8 cellular contexts compared by ENCODE assay signal in the genomic region with DNA sequence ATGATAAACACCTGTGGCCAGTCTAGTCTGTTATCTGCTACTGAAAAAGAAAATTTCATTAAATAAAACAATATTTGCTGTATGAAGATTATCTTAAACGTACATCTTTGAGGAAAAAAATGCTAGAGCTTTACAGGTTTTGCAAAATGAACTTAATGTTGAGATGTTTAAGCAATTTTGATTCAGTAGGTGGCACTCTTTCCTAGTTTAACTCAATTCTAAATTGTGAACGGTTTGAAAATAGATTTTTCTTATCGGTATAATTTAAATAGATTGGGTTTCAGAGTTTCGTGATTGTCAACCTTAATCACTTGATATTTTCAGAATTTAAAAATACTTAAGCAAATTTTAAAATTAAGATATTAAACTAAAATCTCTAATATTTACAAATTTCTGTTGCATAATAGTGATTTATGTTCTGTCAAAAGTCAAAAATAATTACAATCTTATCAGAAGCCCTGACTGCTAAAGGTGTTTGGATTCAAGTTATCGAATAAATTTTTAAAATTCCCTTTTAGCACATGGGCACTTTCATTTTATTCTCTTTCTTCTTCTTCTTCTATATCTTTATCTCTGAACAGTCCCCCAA. TPM values are rescaled to one million over a fixed set of nuclear protein-coding genes. Genes with fewer than 3 reads are reported as not detected.
A peak's percentile ranks its signal among the peaks of the same experiment; 100 is the strongest.
DNase-seq lines count a peak whose midpoint lies in the region; ATAC-seq, FAIRE-seq and TF ChIP-seq lines count a peak whose summit lies in the region.

No MANE protein-coding gene starts in this region.

- H3K4me3 ChIP-seq in heart right ventricle (no peak overlapping the region), GM12878 (peak overlapping the region; percentile 37), HepG2 (replicated peaks in 1 of 3; ENCODE audit: insufficient read depth in 1 of 3, low read depth in 2 of 3, low read length in 3 of 3) (no peak overlapping the region)

- TF ChIP-seq EP300 in GM12878 (IDR thresholded peaks at IDR 0.05; ENCODE audit: borderline replicate concordance in 1 of 2, control insufficient read depth in 1 of 2, low read depth in 2 of 2, low read length in 2 of 2) (no peak), HepG2 (IDR thresholded peaks at IDR 0.05; ENCODE audit: low read depth in 2 of 2, low read length in 2 of 2) (no peak), HepG2 (CRISPR knock-in tag; IDR thresholded peaks at IDR 0.05; ENCODE audit: borderline replicate concordance) (no peak)

- no peak for DNase-seq in heart right ventricle
- no peak for DNase-seq in cardiac septum (ENCODE audit: low spot score)
- peak; percentile 13 for DNase-seq in NCI-H446 treated with DMSO at 0.1 percent for 48 hours (lab: John Stamatoyannopoulos, UW)
- DNase-seq in GM12878 (ENCODE audit: low read depth, low spot score), result no peak
- DNase-seq in HepG2 (ENCODE audit: low spot score), result peak; percentile 23
- DNase-seq in OCI-M2 (lab: John Stamatoyannopoulos, UW; ENCODE audit: unreplicated experiment), result no peak
- no peak for DNase-seq in ecto neural progenitor cell (ENCODE audit: low spot score)

- H3K36me3 ChIP-seq in heart right ventricle (no peaks in the 10 kb centered on the region), GM12878 (ENCODE audit: control insufficient read depth in 2 of 2, insufficient read depth in 2 of 2, low read length in 1 of 2) (no peaks in the 10 kb centered on the region), HepG2 (replicated peaks in 1 of 2; ENCODE audit: control insufficient read depth in 1 of 2, insufficient read depth in 2 of 2, low read length in 2 of 2) (no peaks in the 10 kb centered on the region)

- intact Hi-C loops in heart right ventricle (cut with DNase I), result loop anchor here in 9 of 10 donors (1.0 to 10.0 kb wide), 9 partner anchors 124 to 521 kb away; a partner anchor contains a TSS
- intact Hi-C loops in cardiac septum (cut with DNase I), result loop anchor here (5.0 to 10.0 kb wide), 2 partner anchors 512 to 544 kb away; no protein-coding TSS in a partner anchor
- intact Hi-C loops in GM12878 (cut with micrococcal nuclease; ENCODE audit: unreplicated experiment), result loop anchor here (2.0 to 10.0 kb wide), 3 partner anchors 264 to 512 kb away; no protein-coding TSS in a partner anchor
- intact Hi-C loops in HepG2 (cut with micrococcal nuclease; ENCODE audit: unreplicated experiment), result loop anchor here (1.0 to 10.0 kb wide), 4 partner anchors 94 to 520 kb away; a partner anchor contains a TSS

- H4K20me1 ChIP-seq in GM12878 (ENCODE audit: control insufficient read depth, insufficient read depth) (no peaks in the 10 kb centered on the region), HepG2 (ENCODE audit: insufficient read depth, low read length) (no peaks in the 10 kb centered on the region)

- H3K4me2 ChIP-seq in GM12878 (ENCODE audit: control insufficient read depth, insufficient read depth) (peak overlapping the region; percentile 96), HepG2 (ENCODE audit: low read depth, low read length) (no peak overlapping the region; the same call in 1 of the 2 replicates)

- H3K9ac ChIP-seq in GM12878 (ENCODE audit: control insufficient read depth, insufficient read depth, low read length) (peak overlapping the region; percentile 17; the same call in 1 of the 2 replicates), HepG2 (ENCODE audit: insufficient read depth, low read depth, low read length) (no peak overlapping the region)

- BruUV-seq in GM12878 (replicated peaks; lab: Mats Ljungman, UMichigan), result no TSS peak
- BruUV-seq in HepG2 (replicated peaks; lab: Mats Ljungman, UMichigan), result no TSS peak

- no peak overlapping the region for H3K27ac ChIP-seq in heart right ventricle
- peak overlapping the region; percentile 83; the same call in 1 of the 2 replicates for H3K27ac ChIP-seq in GM12878 (ENCODE audit: control insufficient read depth, insufficient read depth)
- H3K27ac ChIP-seq in HepG2 (ENCODE audit: extremely low read length, insufficient read depth, low read length), result no peak overlapping the region

- SMC1A ChIA-PET in GM12878 (lab: Charles Lee; ENCODE audit: uncharacterized antibody, unreplicated experiment), result interaction anchor here (0.8 to 2.9 kb wide), 30 partner anchors 8 to 552 kb away, joined by 3 to 23 read pairs (median 4); no protein-coding TSS in a partner anchor

- TF ChIP-seq CTCF in heart right ventricle (IDR thresholded peaks at IDR 0.05) (peak; percentile 28 to 73 (median 65)), GM12878 (IDR thresholded peaks at IDR 0.05 in 2 of 3, conservative IDR thresholded peaks at IDR 0.05 in 1 of 3; ENCODE audit: control insufficient read depth in 2 of 3, extremely low read depth in 1 of 3, insufficient read depth in 1 of 3, low read depth in 3 of 3, low read length in 3 of 3) (peak; percentile 19 to 60 (median 43); a peak in 3 of 6 replicates), HepG2 (CRISPR knock-in tag; IDR thresholded peaks at IDR 0.05) (peak; percentile 53)

- peak; percentile 78 for FAIRE-seq in GM12878 (lab: Jason Lieb, UNC)
- peak; percentile 67 for FAIRE-seq in HepG2 (lab: Jason Lieb, UNC)

- in situ Hi-C loops in GM12878 (cut with MboI), result loop anchor here (5.0 kb wide), 1 partner anchor 512 kb away; no protein-coding TSS in a partner anchor
- in situ Hi-C loops in HepG2 (cut with HindIII; ENCODE audit: extremely low pct_ligation_motif_present, low pct_unique_long_range_greater_than_20kb), result loop anchor here (5.0 to 10.0 kb wide), 2 partner anchors 157 to 514 kb away; no protein-coding TSS in a partner anchor

- TF ChIP-seq RAD21 in GM12878 (IDR thresholded peaks at IDR 0.05; ENCODE audit: insufficient read depth, low read depth, low read length), result peak; percentile 67
- TF ChIP-seq RAD21 in HepG2 (CRISPR knock-in tag; IDR thresholded peaks at IDR 0.05), result no peak

- CTCF ChIA-PET in GM12878 (lab: Yijun Ruan, JAX) (interaction anchor here (0.6 to 2.9 kb wide), 38 partner anchors 8 to 751 kb away, joined by 3 to 24 read pairs (median 4); no protein-coding TSS in a partner anchor), HepG2 (lab: Yijun Ruan, JAX; ENCODE audit: low intra/inter-chr PET ratio, low total read pairs) (interaction anchor here (1.6 to 1.7 kb wide), 2 partner anchors 157 to 512 kb away, joined by 12 to 16 read pairs; no protein-coding TSS in a partner anchor)

- TF ChIP-seq POLR2A in GM12878 (IDR thresholded peaks at IDR 0.05; ENCODE audit: low read depth, low read length) (no peak), HepG2 (IDR thresholded peaks at IDR 0.05; ENCODE audit: insufficient read depth in 1 of 2, low read depth in 2 of 2, low read length in 2 of 2) (no peak)

- no peaks in the 10 kb centered on the region for H3K79me2 ChIP-seq in GM12878 (ENCODE audit: control insufficient read depth, insufficient read depth, low read length)
- no peaks in the 10 kb centered on the region for H3K79me2 ChIP-seq in HepG2 (ENCODE audit: insufficient read depth, low read length)

- RAD21 ChIA-PET in GM12878 (lab: Charles Lee; ENCODE audit: unreplicated experiment), result interaction anchor here (0.7 to 2.9 kb wide), 36 partner anchors 9 to 553 kb away, joined by 3 to 37 read pairs (median 4); a partner anchor contains a TSS

- ATAC-seq in heart right ventricle (no peak), GM12878 (peak; percentile 39), HepG2 (no peak), HG02973 (IDR thresholded peaks at IDR 0.05; ENCODE audit: unreplicated experiment) (no peak)

- WGBS in heart right ventricle, 2 donors, result 5 to 8% methylated on average over 5 of the region's 5 CpGs
- WGBS in GM12878 (ENCODE audit: insufficient coverage, insufficient replicate concordance, low lambda C conversion rate, missing lambda C conversion rate), result under 1% methylated on average over 5 of the region's 5 CpGs
- 0% methylated on average over 5 of the region's 5 CpGs for WGBS in HepG2 (ENCODE audit: low lambda C conversion rate)

- H3K9me3 ChIP-seq in heart right ventricle (no peaks in the 10 kb centered on the region), GM12878 (replicated peaks; ENCODE audit: control insufficient read depth, insufficient read depth, low read length) (no peaks in the 10 kb centered on the region), HepG2 (ENCODE audit: low read length) (no peaks in the 10 kb centered on the region)

- H2AFZ ChIP-seq in GM12878 (ENCODE audit: control insufficient read depth, low read depth, low read length), result no peak overlapping the region
- H2AFZ ChIP-seq in HepG2 (ENCODE audit: low read length), result no peak overlapping the region

- POLR2A ChIA-PET in GM12878 (lab: Charles Lee), result interaction anchor here (1.2 kb wide), 1 partner anchor 517 kb away, joined by 5 read pairs; no protein-coding TSS in a partner anchor
- POLR2A ChIA-PET in HepG2 (lab: Yijun Ruan, JAX), result no interaction called here

- H3K4me1 ChIP-seq in heart right ventricle (peaks cover 0 to 43% (median 5%) of the 10 kb centered on the region in 9 donors), GM12878 (ENCODE audit: control insufficient read depth, insufficient read depth, low read length) (peaks cover 34% of the 10 kb centered on the region), HepG2 (ENCODE audit: insufficient read depth, low read length) (peaks cover 13% of the 10 kb centered on the region)

- H3K27me3 ChIP-seq in heart right ventricle (no peaks in the 10 kb centered on the region), GM12878 (replicated peaks in 1 of 2; ENCODE audit: control insufficient read depth in 2 of 2, insufficient read depth in 2 of 2, low read length in 1 of 2) (no peaks in the 10 kb centered on the region), HepG2 (ENCODE audit: control insufficient read depth in 1 of 2, insufficient read depth in 2 of 2, low read length in 2 of 2) (no peaks in the 10 kb centered on the region)

RNA-seq across cellular contexts. Expression of a gene that starts 7.0 kb away (rescaled TPM):
- total RNA-seq in heart right ventricle (10 to 100 TPM; 21.2 to 28.7 (median 24.4) TPM), cardiac septum (25.9 TPM), GM12878 (2014; rRNA removed) (13.1 and 13.8 TPM in 2 replicates), GM12878 (2014; rRNA removed; fragmentation: Illumina TruSeq; extraction: Trizol) (15.1 and 16.8 TPM in 2 replicates), GM12878 (2021) (22.3 and 25.0 TPM in 2 replicates), HepG2 (2016; rRNA removed; fragmentation: Illumina TruSeq; extraction: Trizol) (12.1 and 16.0 TPM in 2 replicates)
- polyA plus RNA-seq in heart right ventricle (1 to 10 TPM; 6.0 to 7.9 TPM), GM12878 (2011; rRNA removed) (30.4 and 34.7 TPM in 2 replicates), GM12878 (2014; fragmentation: Illumina TruSeq; extraction: Trizol) (17.8 and 18.1 TPM in 2 replicates), GM12878 (2014; fragmentation: Nextera tagmentation; extraction: Ambion mirVana) (1 to 10 TPM; 8.6 TPM), GM12878 (2014; rRNA removed) (13.8 and 15.2 TPM in 2 replicates), GM12878 (2016; fragmentation: Nextera tagmentation; extraction: Ambion mirVana) (10 to 100 TPM; 16.3 to 22.0 TPM), HepG2 (2011; rRNA removed) (19.4 and 23.1 TPM in 2 replicates)
- total RNA-seq in GM12878 (2013; cell fraction: nucleolus; rRNA removed), result 74.1 and 75.7 TPM in 2 replicates
- 6.1 TPM for polyA plus RNA-seq in GM12878 (2011; ENCODE audit: low read depth)
- polyA plus RNA-seq in GM12878 (2011; cell fraction: cytosol; rRNA removed), result 17.3 and 24.5 TPM in 2 replicates
- 28.3 and 34.8 TPM in 2 replicates for polyA plus RNA-seq in GM12878 (2011; cell fraction: nucleus; rRNA removed)
- 8.0 and 15.5 TPM in 2 replicates for polyA plus RNA-seq in GM12878 (2012)
- polyA minus RNA-seq in GM12878 (2011; rRNA and poly(A)+ RNA removed), result 90.9 and 109 TPM in 2 replicates
- polyA minus RNA-seq in GM12878 (2011; cell fraction: cytosol; rRNA and poly(A)+ RNA removed), result 15.5 and 24.2 TPM in 2 replicates
- polyA minus RNA-seq in GM12878 (2011; cell fraction: nucleus; rRNA and poly(A)+ RNA removed), result 48.0 and 72.3 TPM in 2 replicates
- total RNA-seq in HepG2 (2016; cell fraction: cytosol; rRNA removed; fragmentation: Illumina TruSeq; extraction: Trizol; ENCODE audit: low read depth), result 10.6 and 15.3 TPM in 2 replicates
- total RNA-seq in HepG2 (2016; cell fraction: insoluble cytoplasmic fraction; rRNA removed; fragmentation: Illumina TruSeq; extraction: Trizol), result 8.8 and 9.5 TPM in 2 replicates
- total RNA-seq in HepG2 (2016; cell fraction: membrane; rRNA removed; fragmentation: Illumina TruSeq; extraction: Trizol), result 14.8 and 16.8 TPM in 2 replicates
- total RNA-seq in HepG2 (2016; cell fraction: nucleus; rRNA removed; fragmentation: Illumina TruSeq; extraction: Trizol), result 14.1 and 18.6 TPM in 2 replicates
- polyA plus RNA-seq in HepG2 (2011; cell fraction: cytosol; rRNA removed), result 8.5 and 10.4 TPM in 2 replicates
- polyA plus RNA-seq in HepG2 (2011; cell fraction: nucleus; rRNA removed), result 12.0 and 16.4 TPM in 2 replicates
- polyA plus RNA-seq in HepG2 (2012), result 11.2 and 12.4 TPM in 2 replicates
- polyA plus RNA-seq in HepG2 (2016; cell fraction: cytosol; fragmentation: Illumina TruSeq; extraction: Trizol; ENCODE audit: low read depth), result 0.74 and 1.5 TPM in 2 replicates
- polyA plus RNA-seq in HepG2 (2016; cell fraction: insoluble cytoplasmic fraction; fragmentation: Illumina TruSeq; extraction: Trizol; ENCODE audit: low read depth), result 11.5 and 12.0 TPM in 2 replicates
- 2.3 and 2.7 TPM in 2 replicates for polyA plus RNA-seq in HepG2 (2016; cell fraction: membrane; fragmentation: Illumina TruSeq; extraction: Trizol; ENCODE audit: low read depth)
- polyA plus RNA-seq in HepG2 (2016; cell fraction: nucleus; fragmentation: Illumina TruSeq; extraction: Trizol; ENCODE audit: insufficient read depth, low read depth), result 21.6 and 27.5 TPM in 2 replicates
- 64.6 and 132 TPM in 2 replicates for polyA minus RNA-seq in HepG2 (2011; rRNA and poly(A)+ RNA removed; ENCODE audit: low replicate concordance)
- 13.6 and 15.8 TPM in 2 replicates for polyA minus RNA-seq in HepG2 (2011; cell fraction: cytosol; rRNA and poly(A)+ RNA removed)
- polyA minus RNA-seq in HepG2 (2011; cell fraction: nucleus; rRNA and poly(A)+ RNA removed), result 49.4 and 60.7 TPM in 2 replicates

RNA-seq across cellular contexts. Expression of a gene that starts 47.0 kb away (rescaled TPM):
- total RNA-seq in heart right ventricle, result 10 to 100 TPM; 37.8 to 65.0 (median 44.4) TPM
- 10 to 100 TPM; 33.4 to 74.8 TPM for polyA plus RNA-seq in heart right ventricle
- 60.9 TPM for total RNA-seq in cardiac septum
- 293 and 302 TPM in 2 replicates for total RNA-seq in GM12878 (2013; cell fraction: nucleolus; rRNA removed)
- total RNA-seq in GM12878 (2014; rRNA removed), result 89.6 and 98.9 TPM in 2 replicates
- 142 and 152 TPM in 2 replicates for total RNA-seq in GM12878 (2014; rRNA removed; fragmentation: Illumina TruSeq; extraction: Trizol)
- 69.8 and 77.9 TPM in 2 replicates for total RNA-seq in GM12878 (2021)
- polyA plus RNA-seq in GM12878 (2011; ENCODE audit: low read depth), result 60.9 TPM
- 50.5 and 51.0 TPM in 2 replicates for polyA plus RNA-seq in GM12878 (2011; rRNA removed)
- polyA plus RNA-seq in GM12878 (2011; cell fraction: cytosol; rRNA removed), result 26.6 and 28.5 TPM in 2 replicates
- 79.5 and 134 TPM in 2 replicates for polyA plus RNA-seq in GM12878 (2011; cell fraction: nucleus; rRNA removed)
- polyA plus RNA-seq in GM12878 (2012), result 56.8 and 79.3 TPM in 2 replicates
- 129 and 152 TPM in 2 replicates for polyA plus RNA-seq in GM12878 (2014; fragmentation: Illumina TruSeq; extraction: Trizol)
- polyA plus RNA-seq in GM12878 (2014; fragmentation: Nextera tagmentation; extraction: Ambion mirVana), result 10 to 100 TPM; 81.0 to 92.2 TPM
- polyA plus RNA-seq in GM12878 (2014; rRNA removed), result 77.4 and 79.9 TPM in 2 replicates
- polyA plus RNA-seq in GM12878 (2016; fragmentation: Nextera tagmentation; extraction: Ambion mirVana), result 100 to 1,000 TPM; 111 TPM
- 30.9 and 42.7 TPM in 2 replicates for polyA minus RNA-seq in GM12878 (2011; rRNA and poly(A)+ RNA removed)
- polyA minus RNA-seq in GM12878 (2011; cell fraction: cytosol; rRNA and poly(A)+ RNA removed), result 19.5 and 22.7 TPM in 2 replicates
- polyA minus RNA-seq in GM12878 (2011; cell fraction: nucleus; rRNA and poly(A)+ RNA removed), result 59.6 and 115 TPM in 2 replicates
- 58.0 and 64.2 TPM in 2 replicates for total RNA-seq in HepG2 (2016; rRNA removed; fragmentation: Illumina TruSeq; extraction: Trizol)
- total RNA-seq in HepG2 (2016; cell fraction: cytosol; rRNA removed; fragmentation: Illumina TruSeq; extraction: Trizol; ENCODE audit: low read depth), result 85.4 and 92.4 TPM in 2 replicates
- total RNA-seq in HepG2 (2016; cell fraction: insoluble cytoplasmic fraction; rRNA removed; fragmentation: Illumina TruSeq; extraction: Trizol), result 52.5 and 70.6 TPM in 2 replicates
- 33.2 and 33.4 TPM in 2 replicates for total RNA-seq in HepG2 (2016; cell fraction: membrane; rRNA removed; fragmentation: Illumina TruSeq; extraction: Trizol)
- total RNA-seq in HepG2 (2016; cell fraction: nucleus; rRNA removed; fragmentation: Illumina TruSeq; extraction: Trizol), result 120 TPM in 2 replicates
- polyA plus RNA-seq in HepG2 (2011; rRNA removed), result 20.3 and 22.0 TPM in 2 replicates
- 13.2 and 16.1 TPM in 2 replicates for polyA plus RNA-seq in HepG2 (2011; cell fraction: cytosol; rRNA removed)
- 61.3 and 71.8 TPM in 2 replicates for polyA plus RNA-seq in HepG2 (2011; cell fraction: nucleus; rRNA removed)
- 39.7 and 46.8 TPM in 2 replicates for polyA plus RNA-seq in HepG2 (2012)
- 28.8 and 28.9 TPM in 2 replicates for polyA plus RNA-seq in HepG2 (2016; cell fraction: cytosol; fragmentation: Illumina TruSeq; extraction: Trizol; ENCODE audit: low read depth)
- polyA plus RNA-seq in HepG2 (2016; cell fraction: insoluble cytoplasmic fraction; fragmentation: Illumina TruSeq; extraction: Trizol; ENCODE audit: low read depth), result 56.6 and 65.2 TPM in 2 replicates
- polyA plus RNA-seq in HepG2 (2016; cell fraction: membrane; fragmentation: Illumina TruSeq; extraction: Trizol; ENCODE audit: low read depth), result 21.9 and 25.0 TPM in 2 replicates
- 88.9 and 106 TPM in 2 replicates for polyA plus RNA-seq in HepG2 (2016; cell fraction: nucleus; fragmentation: Illumina TruSeq; extraction: Trizol; ENCODE audit: insufficient read depth, low read depth)
- polyA minus RNA-seq in HepG2 (2011; rRNA and poly(A)+ RNA removed; ENCODE audit: low replicate concordance), result 20.5 and 36.5 TPM in 2 replicates
- 14.5 and 29.8 TPM in 2 replicates for polyA minus RNA-seq in HepG2 (2011; cell fraction: cytosol; rRNA and poly(A)+ RNA removed)
- 202 and 232 TPM in 2 replicates for polyA minus RNA-seq in HepG2 (2011; cell fraction: nucleus; rRNA and poly(A)+ RNA removed)

Comparison
In these comparisons a context has a peak if more than half of its experiments do, and no peak if none do; other contexts are left out.
1. DNase-seq: peak in NCI-H446 treated with DMSO at 0.1 percent for 48 hours (single experiment) and HepG2 (single experiment); none in heart right ventricle (0 of 2), cardiac septum (single experiment), GM12878 (single experiment), OCI-M2 (single experiment) and ecto neural progenitor cell (single experiment).
2. Peak in every context shown above with its lines, with median percentiles within 50 percentile points of each other: CTCF ChIP-seq.